24 cellular contexts compared by ENCODE assay signal in the genomic region with DNA sequence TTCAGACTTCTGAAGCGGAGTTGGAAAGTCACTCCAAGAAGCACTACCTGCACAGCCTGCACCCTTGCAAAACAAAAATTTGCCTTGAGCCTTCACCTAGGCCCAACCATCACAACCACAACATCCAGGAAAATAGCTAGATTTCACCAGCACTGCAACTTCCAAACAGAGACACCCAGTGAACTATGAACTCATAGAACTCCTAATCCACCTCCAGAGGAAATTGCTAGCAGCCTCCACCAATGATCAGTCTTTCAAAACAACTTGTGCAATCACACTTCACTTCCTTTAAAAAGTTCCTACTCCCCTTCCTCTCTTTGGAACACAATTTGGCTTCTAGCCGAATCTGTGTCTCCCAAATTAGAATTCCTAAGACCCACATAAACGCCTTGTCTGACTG.
"Had no signal": no experiment of that assay in that cellular context is flagged by ENCODE, and none has a peak within 500 bp of the region (broad histone marks: within the 10 kb centered on the region; RNA-seq: fewer than 3 reads in every experiment).

No MANE protein-coding gene starts in this region.

- H3K4me3 ChIP-seq: left ventricle myocardium inferior, pancreas, prostate gland, skin epidermis, stomach, testis, thyroid gland, transverse colon, upper lobe of left lung, vagina had no signal

- H3K4me1 Mint-ChIP-seq: memory B cell; naive thymus-derived CD8-positive, alpha-beta T cell; nephron; stimulated activated naive B cell treated with anti-CD40 and anti-IgM and Interleukin-4, amounts not matched to agents 10 μg/mL and 1 μg/mL and 100 μg/mL, for 72 hours had no signal

- H3K4me1 ChIP-seq: left ventricle myocardium inferior, pancreas, prostate gland, stomach, testis, thyroid gland, transverse colon, upper lobe of left lung, vagina had no signal

- H3K36me3 Mint-ChIP-seq: memory B cell; naive thymus-derived CD8-positive, alpha-beta T cell; stimulated activated naive B cell treated with anti-CD40 and anti-IgM and Interleukin-4, amounts not matched to agents 10 μg/mL and 1 μg/mL and 100 μg/mL, for 72 hours had no signal

- H3K4me3 Mint-ChIP-seq: memory B cell; naive thymus-derived CD8-positive, alpha-beta T cell; nephron; stimulated activated naive B cell treated with anti-CD40 and anti-IgM and Interleukin-4, amounts not matched to agents 10 μg/mL and 1 μg/mL and 100 μg/mL, for 72 hours had no signal

- DNase-seq: hippocampal formation; kidney; left colon; left ventricle myocardium inferior; naive thymus-derived CD8-positive, alpha-beta T cell; pancreas; posterior cingulate gyrus; stimulated activated CD4-positive, alpha-beta T cell treated with anti-CD3 and anti-CD28 coated beads, Interleukin-12 subunit alpha, Interleukin-12 subunit beta, amount 100 ng/mL, for 4 hours; stimulated activated CD4-positive, alpha-beta T cell treated with anti-CD3 and anti-CD28 coated beads, Interleukin-15, amount 100 ng/mL, for 24 hours; stimulated activated CD4-positive, alpha-beta T cell treated with anti-CD3 and anti-CD28 coated beads, Interleukin-2, amount 100 ng/mL, for 24 hours; stimulated activated CD4-positive, alpha-beta T cell treated with anti-CD3 and anti-CD28 coated beads, Interleukin-4, amount 100 ng/mL, for 1 hour; stimulated activated naive B cell treated with anti-CD40 and anti-IgM and Interleukin-4, amounts not matched to agents 10 μg/mL and 1 μg/mL and 100 μg/mL, for 72 hours; stimulated activated naive CD8-positive, alpha-beta T cell treated with anti-CD3 and anti-CD28 coated beads, Interleukin-15, Interleukin-2, amounts not matched to agents 100 U/mL and 50 U/mL, for 24 hours; stomach; testis; thyroid gland; transverse colon; upper lobe of left lung had no signal

- H3K36me3 ChIP-seq: left ventricle myocardium inferior, pancreas, prostate gland, stomach, thyroid gland, transverse colon, upper lobe of left lung, vagina had no signal

- ATAC-seq: left colon; naive thymus-derived CD8-positive, alpha-beta T cell; pancreas; sciatic nerve; stimulated activated naive B cell treated with anti-CD40 and anti-IgM and Interleukin-4, amounts not matched to agents 10 μg/mL and 1 μg/mL and 100 μg/mL, for 72 hours; stimulated activated naive CD8-positive, alpha-beta T cell treated with anti-CD3 and anti-CD28 coated beads, Interleukin-15, Interleukin-2, amounts not matched to agents 100 U/mL and 50 U/mL, for 24 hours had no signal

- FAIRE-seq: kidney, pancreas had no signal

- H3K9me3 ChIP-seq: left ventricle myocardium inferior, pancreas, prostate gland, stomach, testis, thyroid gland, transverse colon, upper lobe of left lung, vagina had no signal

- H3K27me3 Mint-ChIP-seq: memory B cell had no signal

- H3K27me3 ChIP-seq: pancreas, stomach, testis, thyroid gland, transverse colon, upper lobe of left lung, vagina had no signal

- H3K27ac ChIP-seq: left ventricle myocardium inferior, pancreas, prostate gland, skin epidermis, stomach, testis, thyroid gland, transverse colon, upper lobe of left lung, vagina had no signal

- H3K27ac Mint-ChIP-seq: memory B cell; nephron; stimulated activated naive B cell treated with anti-CD40 and anti-IgM and Interleukin-4, amounts not matched to agents 10 μg/mL and 1 μg/mL and 100 μg/mL, for 72 hours had no signal
